In genomic region chr15:70012895-70013294, GRCh38 we compare ENCODE assay signal across 26 cellular contexts.
"Had no signal": no experiment of that assay in that cellular context is flagged by ENCODE, and none has a peak within 500 bp of the region (broad histone marks: within the 10 kb centered on the region; RNA-seq: fewer than 3 reads in every experiment).

No MANE protein-coding gene starts in this region.

- H3K4me3 ChIP-seq: coronary artery, esophagus muscularis mucosa, gastroesophageal sphincter, heart left ventricle, hepatocyte, left lung, prostate gland, right atrium auricular region, smooth muscle cell, stomach, thyroid gland, upper lobe of left lung had no signal

- H3K4me2 ChIP-seq: hepatocyte, smooth muscle cell had no signal

- H2AFZ ChIP-seq: hepatocyte had no signal

- H3K27ac ChIP-seq: coronary artery, esophagus muscularis mucosa, foreskin keratinocyte, gastroesophageal sphincter, heart left ventricle, hepatocyte, left lung, prostate gland, right atrium auricular region, stomach, thyroid gland, upper lobe of left lung had no signal

- H3K27ac Mint-ChIP-seq: naive thymus-derived CD4-positive, alpha-beta T cell had no signal

- H3K27me3 ChIP-seq: left lung, right atrium auricular region, thyroid gland, upper lobe of left lung had no signal

- H3K4me3 Mint-ChIP-seq: naive thymus-derived CD4-positive, alpha-beta T cell; nephron had no signal

- H3K4me1 ChIP-seq: esophagus muscularis mucosa, foreskin keratinocyte, gastroesophageal sphincter, heart left ventricle, left lung, right atrium auricular region, stomach, upper lobe of left lung had no signal

- DNase-seq: dermis blood vessel endothelial cell; effector memory CD4-positive, alpha-beta T cell; foreskin keratinocyte; heart left ventricle; left lung; mesendoderm; midbrain; naive thymus-derived CD4-positive, alpha-beta T cell; nucleus accumbens; stimulated activated CD4-positive, alpha-beta T cell treated with anti-CD3 and anti-CD28 coated beads, Interleukin-12 subunit alpha, Interleukin-12 subunit beta, amount 100 ng/mL, for 4 hours; stimulated activated CD4-positive, alpha-beta T cell treated with anti-CD3 and anti-CD28 coated beads, Interleukin-1b, Interleukin-23, amount 100 ng/mL, for 48 hours; stimulated activated CD4-positive, alpha-beta T cell treated with anti-CD3 and anti-CD28 coated beads, Interleukin-4, amount 100 ng/mL, for 1 hour; stimulated activated CD8-positive, alpha-beta memory T cell treated with anti-CD3 and anti-CD28 coated beads, Interleukin-4, amount 100 ng/mL, for 48 hours; stimulated activated naive CD4-positive, alpha-beta T cell treated with Interleukin-2 at 50 U/mL for 16 hours; stomach; thyroid gland; upper lobe of left lung had no signal

- H3K9me3 ChIP-seq: left lung, prostate gland, thyroid gland, upper lobe of left lung had no signal

- ATAC-seq: foreskin keratinocyte; gastroesophageal sphincter; heart left ventricle; left lung; naive thymus-derived CD4-positive, alpha-beta T cell; sciatic nerve had no signal

- H3K79me2 ChIP-seq: hepatocyte had no signal

- H3K36me3 ChIP-seq: esophagus muscularis mucosa, gastroesophageal sphincter, heart left ventricle, left lung, prostate gland, right atrium auricular region, stomach, thyroid gland, upper lobe of left lung had no signal
